ENCODE assay signal across 8 cellular contexts in the genomic region with DNA sequence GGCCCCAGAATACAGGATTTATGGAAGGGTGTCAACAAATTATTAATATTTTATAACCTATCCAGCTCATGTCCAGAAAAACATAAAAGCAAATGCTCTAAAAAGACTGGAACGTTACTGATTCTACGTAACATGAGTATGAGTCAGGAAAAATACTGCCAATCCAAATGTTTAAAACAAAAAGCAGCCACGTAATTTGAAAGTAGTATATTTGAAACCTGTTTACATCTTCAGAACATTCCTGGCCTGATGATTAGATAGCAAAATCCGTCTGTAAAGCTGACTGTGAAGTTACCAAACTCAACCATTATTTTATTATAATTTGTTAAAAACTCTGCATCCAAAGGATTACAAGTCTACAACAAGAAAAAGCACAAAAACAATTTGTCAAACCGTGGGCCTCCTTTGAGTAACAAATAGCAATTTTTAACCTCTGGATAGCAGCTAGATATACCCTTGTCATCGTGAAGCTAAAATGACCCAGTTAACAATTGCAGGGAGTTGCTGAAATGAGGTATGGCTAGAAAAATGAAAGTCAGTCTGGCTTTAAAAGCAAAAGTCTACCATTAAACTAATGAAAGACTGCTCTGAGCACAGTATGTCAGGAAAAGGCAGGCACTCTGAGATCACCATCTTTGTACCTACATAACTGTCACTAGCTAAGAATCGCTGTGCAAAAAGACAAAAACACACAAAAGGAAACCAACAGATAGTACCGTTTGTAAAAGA. TPM values are rescaled to one million over a fixed set of nuclear protein-coding genes. Genes with fewer than 3 reads are reported as not detected.
DNase-seq lines count a peak whose midpoint lies in the region; ATAC-seq, FAIRE-seq and TF ChIP-seq lines count a peak whose summit lies in the region.

No MANE protein-coding gene starts in this region.

- peaks cover 0 to 14% (median 7%) of the 10 kb centered on the region in 9 donors for H3K36me3 ChIP-seq in heart left ventricle
- H3K36me3 ChIP-seq in liver (ENCODE audit: control insufficient read depth in 4 of 4, insufficient read depth in 3 of 4, low read depth in 1 of 4, low read length in 3 of 4) = peaks cover 0 to 6% (median 2%) of the 10 kb centered on the region in 4 donors
- H3K36me3 ChIP-seq in urinary bladder (ENCODE audit: insufficient read depth) = no peaks in the 10 kb centered on the region

- ATAC-seq in heart left ventricle = no peak
- no peak for ATAC-seq in left cardiac atrium
- no peak for ATAC-seq in GM19395 (IDR thresholded peaks at IDR 0.05; ENCODE audit: unreplicated experiment)

- 15 to 19% (median 19%) methylated on average over 8 of the region's 8 CpGs for WGBS in heart left ventricle, 4 donors
- 13% methylated on average over 8 of the region's 8 CpGs for WGBS in liver
- WGBS in urinary bladder = 8% methylated on average over 8 of the region's 8 CpGs

- TF ChIP-seq POLR2A in heart left ventricle (IDR thresholded peaks at IDR 0.05) = no peak

- H3K4me1 ChIP-seq in heart left ventricle (peaks cover 10 to 83% (median 66%) of the 10 kb centered on the region in 12 donors), liver (ENCODE audit: control insufficient read depth in 4 of 4, insufficient read depth in 4 of 4, low read length in 3 of 4) (peaks cover 7 to 45% (median 33%) of the 10 kb centered on the region in 4 donors), urinary bladder (ENCODE audit: insufficient read depth) (no peaks in the 10 kb centered on the region)

- in situ Hi-C loops in astrocyte of the cerebellum (cut with HindIII; ENCODE audit: low sequenced_read_pairs) = no loop called here

- no peak for FAIRE-seq in RCC 7860 (lab: Jason Lieb, UNC)

- intact Hi-C loops in heart left ventricle (cut with DNase I) = loop anchor here in 1 of 10 donors (5.0 kb wide), 1 partner anchor 33 kb away; no protein-coding TSS in a partner anchor
- intact Hi-C loops in left cardiac atrium (cut with DNase I) = no loop called here

- TF ChIP-seq CTCF in heart left ventricle (IDR thresholded peaks at IDR 0.05) (no peak), astrocyte of the cerebellum (IDR thresholded peaks at IDR 0.05; ENCODE audit: low read depth, low read length, missing control alignments) (no peak), liver (IDR thresholded peaks at IDR 0.05; ENCODE audit: low read depth, low read length, missing input control) (no peak)

- H3K4me3 ChIP-seq in heart left ventricle = peak overlapping the region; percentile 69 to 95 (median 86)
- H3K4me3 ChIP-seq in astrocyte of the cerebellum (ENCODE audit: low read depth, low read length) = peak overlapping the region; percentile 80
- peak overlapping the region; percentile 90 to 98 (median 93) for H3K4me3 ChIP-seq in liver (ENCODE audit: low read depth in 1 of 3, low read length in 3 of 3)
- H3K4me3 ChIP-seq in urinary bladder (ENCODE audit: low read depth, low read length) = peak overlapping the region; percentile 85

- H3K27ac ChIP-seq in heart left ventricle = peak overlapping the region in 11 of 12 donors; percentile 87 to 98 (median 95)
- H3K27ac ChIP-seq in liver (ENCODE audit: low read depth in 1 of 2, low read length in 2 of 2) = peak overlapping the region; percentile 86 to 90
- H3K27ac ChIP-seq in urinary bladder (ENCODE audit: low read depth) = peak overlapping the region; percentile 66

- H3K27me3 ChIP-seq in heart left ventricle (no peaks in the 10 kb centered on the region), liver (ENCODE audit: control insufficient read depth in 4 of 4, insufficient read depth in 4 of 4, low read length in 3 of 4) (no peaks in the 10 kb centered on the region)

- H3K9ac ChIP-seq in liver (ENCODE audit: low read depth in 1 of 2, low read length in 2 of 2) = peak overlapping the region; percentile 70 to 94

- DNase-seq in heart left ventricle (no peak), left cardiac atrium (no peak), astrocyte of the cerebellum (ENCODE audit: low read depth) (no peak), RCC 7860 (ENCODE audit: low spot score) (no peak), COLO829 (ENCODE audit: low spot score) (no peak)

- TF ChIP-seq RAD21 in liver (IDR thresholded peaks at IDR 0.05) = no peak

- no peaks in the 10 kb centered on the region for H3K9me3 ChIP-seq in heart left ventricle
- no peaks in the 10 kb centered on the region for H3K9me3 ChIP-seq in liver (ENCODE audit: control insufficient read depth in 4 of 4, low read length in 3 of 4)

TF ChIP-seq in liver, 16 proteins besides CTCF, POLR2A, EP300 and RAD21:
- TF ChIP-seq HNF4G (IDR thresholded peaks at IDR 0.05) = no peak
- no peak for TF ChIP-seq RXRA (IDR thresholded peaks at IDR 0.05)
- TF ChIP-seq FOXA1 (IDR thresholded peaks at IDR 0.05) = no peak
- TF ChIP-seq, protein P1, sequence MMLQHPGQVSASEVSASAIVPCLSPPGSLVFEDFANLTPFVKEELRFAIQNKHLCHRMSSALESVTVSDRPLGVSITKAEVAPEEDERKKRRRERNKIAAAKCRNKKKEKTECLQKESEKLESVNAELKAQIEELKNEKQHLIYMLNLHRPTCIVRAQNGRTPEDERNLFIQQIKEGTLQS (IDR thresholded peaks at IDR 0.05) = no peak
- TF ChIP-seq, protein P2, sequence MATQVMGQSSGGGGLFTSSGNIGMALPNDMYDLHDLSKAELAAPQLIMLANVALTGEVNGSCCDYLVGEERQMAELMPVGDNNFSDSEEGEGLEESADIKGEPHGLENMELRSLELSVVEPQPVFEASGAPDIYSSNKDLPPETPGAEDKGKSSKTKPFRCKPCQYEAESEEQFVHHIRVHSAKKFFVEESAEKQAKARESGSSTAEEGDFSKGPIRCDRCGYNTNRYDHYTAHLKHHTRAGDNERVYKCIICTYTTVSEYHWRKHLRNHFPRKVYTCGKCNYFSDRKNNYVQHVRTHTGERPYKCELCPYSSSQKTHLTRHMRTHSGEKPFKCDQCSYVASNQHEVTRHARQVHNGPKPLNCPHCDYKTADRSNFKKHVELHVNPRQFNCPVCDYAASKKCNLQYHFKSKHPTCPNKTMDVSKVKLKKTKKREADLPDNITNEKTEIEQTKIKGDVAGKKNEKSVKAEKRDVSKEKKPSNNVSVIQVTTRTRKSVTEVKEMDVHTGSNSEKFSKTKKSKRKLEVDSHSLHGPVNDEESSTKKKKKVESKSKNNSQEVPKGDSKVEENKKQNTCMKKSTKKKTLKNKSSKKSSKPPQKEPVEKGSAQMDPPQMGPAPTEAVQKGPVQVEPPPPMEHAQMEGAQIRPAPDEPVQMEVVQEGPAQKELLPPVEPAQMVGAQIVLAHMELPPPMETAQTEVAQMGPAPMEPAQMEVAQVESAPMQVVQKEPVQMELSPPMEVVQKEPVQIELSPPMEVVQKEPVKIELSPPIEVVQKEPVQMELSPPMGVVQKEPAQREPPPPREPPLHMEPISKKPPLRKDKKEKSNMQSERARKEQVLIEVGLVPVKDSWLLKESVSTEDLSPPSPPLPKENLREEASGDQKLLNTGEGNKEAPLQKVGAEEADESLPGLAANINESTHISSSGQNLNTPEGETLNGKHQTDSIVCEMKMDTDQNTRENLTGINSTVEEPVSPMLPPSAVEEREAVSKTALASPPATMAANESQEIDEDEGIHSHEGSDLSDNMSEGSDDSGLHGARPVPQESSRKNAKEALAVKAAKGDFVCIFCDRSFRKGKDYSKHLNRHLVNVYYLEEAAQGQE (IDR thresholded peaks at IDR 0.05) = no peak
- TF ChIP-seq, protein P3, sequence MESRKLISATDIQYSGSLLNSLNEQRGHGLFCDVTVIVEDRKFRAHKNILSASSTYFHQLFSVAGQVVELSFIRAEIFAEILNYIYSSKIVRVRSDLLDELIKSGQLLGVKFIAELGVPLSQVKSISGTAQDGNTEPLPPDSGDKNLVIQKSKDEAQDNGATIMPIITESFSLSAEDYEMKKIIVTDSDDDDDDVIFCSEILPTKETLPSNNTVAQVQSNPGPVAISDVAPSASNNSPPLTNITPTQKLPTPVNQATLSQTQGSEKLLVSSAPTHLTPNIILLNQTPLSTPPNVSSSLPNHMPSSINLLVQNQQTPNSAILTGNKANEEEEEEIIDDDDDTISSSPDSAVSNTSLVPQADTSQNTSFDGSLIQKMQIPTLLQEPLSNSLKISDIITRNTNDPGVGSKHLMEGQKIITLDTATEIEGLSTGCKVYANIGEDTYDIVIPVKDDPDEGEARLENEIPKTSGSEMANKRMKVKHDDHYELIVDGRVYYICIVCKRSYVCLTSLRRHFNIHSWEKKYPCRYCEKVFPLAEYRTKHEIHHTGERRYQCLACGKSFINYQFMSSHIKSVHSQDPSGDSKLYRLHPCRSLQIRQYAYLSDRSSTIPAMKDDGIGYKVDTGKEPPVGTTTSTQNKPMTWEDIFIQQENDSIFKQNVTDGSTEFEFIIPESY (IDR thresholded peaks at IDR 0.05) = no peak
- TF ChIP-seq, protein P4, sequence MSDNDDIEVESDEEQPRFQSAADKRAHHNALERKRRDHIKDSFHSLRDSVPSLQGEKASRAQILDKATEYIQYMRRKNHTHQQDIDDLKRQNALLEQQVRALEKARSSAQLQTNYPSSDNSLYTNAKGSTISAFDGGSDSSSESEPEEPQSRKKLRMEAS (IDR thresholded peaks at IDR 0.05) = no peak
- TF ChIP-seq GABPA (IDR thresholded peaks at IDR 0.05 in 1 of 2, conservative IDR thresholded peaks at IDR 0.05 in 1 of 2) = no peak
- TF ChIP-seq HNF4A (conservative IDR thresholded peaks at IDR 0.05) = no peak
- no peak for TF ChIP-seq FOXA2 (IDR thresholded peaks at IDR 0.05)
- TF ChIP-seq EGR1 (IDR thresholded peaks at IDR 0.05; ENCODE audit: low read depth in 2 of 2) = no peak
- TF ChIP-seq SP1 (IDR thresholded peaks at IDR 0.05) = no peak
- no peak for TF ChIP-seq TAF1 (conservative IDR thresholded peaks at IDR 0.05)
- TF ChIP-seq NR2F2 (IDR thresholded peaks at IDR 0.05) = no peak

RNA-seq across cellular contexts. Expression of a gene that starts 1.2 kb away (rescaled TPM):
- total RNA-seq in heart left ventricle (100 to 1,000 TPM in 3 of 9 donors, 10 to 100 TPM in 6; 44.8 to 150 (median 94.4) TPM), left cardiac atrium (10 to 100 TPM; 54.2 to 68.1 TPM), liver (100 to 1,000 TPM in 1 of 2 donors, 10 to 100 TPM in 1; 97.5 to 156 TPM), urinary bladder (118 TPM)
- polyA plus RNA-seq in heart left ventricle (10 to 100 TPM; 67.3 to 67.4 TPM), liver (10 to 100 TPM; 45.4 to 76.2 TPM), urinary bladder (121 TPM)

RNA-seq across cellular contexts. Expression of a gene that starts 42.5 kb away (rescaled TPM):
- total RNA-seq in heart left ventricle (10 to 100 TPM; 23.4 to 54.5 (median 32.7) TPM), left cardiac atrium (10 to 100 TPM; 29.9 to 32.4 TPM), liver (10 to 100 TPM; 16.3 to 33.6 TPM), urinary bladder (37.4 TPM)
- polyA plus RNA-seq in heart left ventricle (10 to 100 TPM; 10.1 to 27.2 TPM), liver (10 to 100 TPM in 1 of 2 donors, 1 to 10 TPM in 1; 8.0 to 13.4 TPM), urinary bladder (23.2 TPM)

RNA-seq across cellular contexts. Expression of a gene that starts 42.7 kb away (rescaled TPM):
- total RNA-seq in heart left ventricle = 10 to 100 TPM in 6 of 9 donors, 1 to 10 TPM in 3; 8.3 to 17.4 (median 13.7) TPM
- polyA plus RNA-seq in heart left ventricle = 10 to 100 TPM; 19.3 to 56.3 TPM
- total RNA-seq in left cardiac atrium = 10 to 100 TPM; 11.8 to 21.3 TPM
- 1 to 10 TPM; 9.5 to 9.8 TPM for total RNA-seq in liver
- polyA plus RNA-seq in liver = 10 to 100 TPM; 10.5 to 11.1 TPM
- total RNA-seq in urinary bladder = 13.5 TPM
- polyA plus RNA-seq in urinary bladder = 22.0 TPM
